1 cellular context compared by ENCODE assay signal in the genomic region with DNA sequence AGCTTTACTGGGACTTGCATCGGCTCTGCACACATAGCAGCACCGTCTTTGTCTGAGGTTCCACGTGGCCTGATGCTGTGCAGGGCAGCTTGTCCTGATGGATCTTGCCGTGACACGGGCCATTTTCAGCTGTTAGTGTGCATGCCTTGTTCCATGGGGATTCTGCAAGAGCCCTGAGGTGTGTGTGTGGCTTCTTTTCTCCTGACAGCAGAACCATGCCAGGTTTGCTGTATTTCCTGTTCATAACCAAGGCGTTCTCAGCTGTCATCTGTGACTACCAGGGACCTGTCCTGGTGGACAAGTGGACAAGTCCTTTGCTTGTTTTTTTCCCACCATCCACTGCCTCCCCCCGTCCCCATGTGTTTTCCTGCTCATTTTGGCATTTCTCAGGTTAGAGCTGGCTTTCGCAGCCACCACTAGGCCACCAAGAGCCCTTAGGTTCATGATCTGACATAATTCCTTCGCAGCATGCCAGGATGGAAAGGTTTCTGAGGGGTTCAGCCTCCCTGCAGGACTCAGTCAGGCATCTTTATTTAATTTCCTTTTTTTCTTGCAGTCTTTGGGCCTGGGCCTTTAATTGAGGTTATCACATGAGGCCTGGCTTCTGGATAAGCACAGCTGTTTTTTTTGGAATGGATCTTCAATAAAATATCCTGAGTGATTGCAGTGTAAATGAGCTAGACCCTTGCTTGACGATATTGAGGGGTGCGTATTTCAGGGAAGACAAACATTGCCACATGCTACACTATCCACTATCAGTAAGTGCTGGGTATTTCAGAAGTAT.
TF ChIP-seq lines count a peak whose summit lies in the region.

No MANE protein-coding gene starts in this region.

TF ChIP-seq in IMR-90, 13 proteins besides CTCF, POLR2A, EP300 and RAD21:
- TF ChIP-seq, protein P1, sequence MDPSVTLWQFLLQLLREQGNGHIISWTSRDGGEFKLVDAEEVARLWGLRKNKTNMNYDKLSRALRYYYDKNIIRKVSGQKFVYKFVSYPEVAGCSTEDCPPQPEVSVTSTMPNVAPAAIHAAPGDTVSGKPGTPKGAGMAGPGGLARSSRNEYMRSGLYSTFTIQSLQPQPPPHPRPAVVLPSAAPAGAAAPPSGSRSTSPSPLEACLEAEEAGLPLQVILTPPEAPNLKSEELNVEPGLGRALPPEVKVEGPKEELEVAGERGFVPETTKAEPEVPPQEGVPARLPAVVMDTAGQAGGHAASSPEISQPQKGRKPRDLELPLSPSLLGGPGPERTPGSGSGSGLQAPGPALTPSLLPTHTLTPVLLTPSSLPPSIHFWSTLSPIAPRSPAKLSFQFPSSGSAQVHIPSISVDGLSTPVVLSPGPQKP (IDR thresholded peaks at IDR 0.05; ENCODE audit: borderline replicate concordance, low read depth, low read length): no peak
- TF ChIP-seq RFX5 (IDR thresholded peaks at IDR 0.05; ENCODE audit: low read depth, low read length) (no peak), CEBPB (IDR thresholded peaks at IDR 0.05; ENCODE audit: low read depth, low read length) (no peak), MAZ (IDR thresholded peaks at IDR 0.05; ENCODE audit: borderline replicate concordance, low read depth, low read length) (no peak), CHD1 (IDR thresholded peaks at IDR 0.05; ENCODE audit: low read depth, low read length) (no peak), NFE2L2 (IDR thresholded peaks at IDR 0.05; ENCODE audit: low read depth, low read length) (no peak), SMC3 (IDR thresholded peaks at IDR 0.05; ENCODE audit: low read depth, low read length) (no peak), MAFK (IDR thresholded peaks at IDR 0.05; ENCODE audit: low read depth, low read length) (no peak), MXI1 (IDR thresholded peaks at IDR 0.05; ENCODE audit: borderline replicate concordance, low read depth, low read length) (no peak), BHLHE40 (IDR thresholded peaks at IDR 0.05; ENCODE audit: low read depth, low read length) (no peak), FOS (IDR thresholded peaks at IDR 0.05; ENCODE audit: low read depth, low read length) (no peak), RCOR1 (IDR thresholded peaks at IDR 0.05; ENCODE audit: insufficient replicate concordance, low read length) (no peak)
- TF ChIP-seq, protein P2, sequence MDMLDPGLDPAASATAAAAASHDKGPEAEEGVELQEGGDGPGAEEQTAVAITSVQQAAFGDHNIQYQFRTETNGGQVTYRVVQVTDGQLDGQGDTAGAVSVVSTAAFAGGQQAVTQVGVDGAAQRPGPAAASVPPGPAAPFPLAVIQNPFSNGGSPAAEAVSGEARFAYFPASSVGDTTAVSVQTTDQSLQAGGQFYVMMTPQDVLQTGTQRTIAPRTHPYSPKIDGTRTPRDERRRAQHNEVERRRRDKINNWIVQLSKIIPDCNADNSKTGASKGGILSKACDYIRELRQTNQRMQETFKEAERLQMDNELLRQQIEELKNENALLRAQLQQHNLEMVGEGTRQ (IDR thresholded peaks at IDR 0.05; ENCODE audit: low read depth, low read length): no peak
TF ChIP-seq in IMR-90: peak in this region for 0.
